In the genomic region with DNA sequence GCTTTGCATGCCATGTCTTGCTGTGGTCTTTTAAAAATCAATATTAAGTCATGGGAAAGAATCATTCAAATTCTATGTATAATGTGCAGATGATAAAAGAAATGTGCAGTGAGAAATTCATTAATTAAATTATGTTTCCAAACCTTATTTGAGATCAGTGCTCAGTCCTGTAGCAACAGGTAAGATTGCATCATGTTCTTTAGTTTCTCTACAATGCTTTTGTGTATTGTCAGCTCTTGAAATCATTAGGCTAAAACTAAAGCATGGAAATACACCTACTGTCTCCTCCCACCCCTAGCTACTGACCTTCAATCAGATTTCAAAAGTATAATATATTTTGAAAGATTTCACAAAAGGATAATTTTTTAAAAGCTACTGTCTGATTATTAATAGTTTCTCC, we compare ENCODE assay signal across 2 cellular contexts.
TF ChIP-seq lines count a peak whose summit lies in the region.

No MANE protein-coding gene starts in this region.

TF ChIP-seq in GM23338, 12 proteins besides CTCF, POLR2A, EP300 and RAD21 (continues in another document):
- TF ChIP-seq CREB1 (CRISPR knock-in tag; IDR thresholded peaks at IDR 0.05; ENCODE audit: low read depth), result no peak
- TF ChIP-seq POLR2AphosphoS5 (IDR thresholded peaks at IDR 0.05; ENCODE audit: low read depth), result no peak
- no peak for TF ChIP-seq ZNF114 (CRISPR knock-in tag; IDR thresholded peaks at IDR 0.05)
- TF ChIP-seq, protein P1, sequence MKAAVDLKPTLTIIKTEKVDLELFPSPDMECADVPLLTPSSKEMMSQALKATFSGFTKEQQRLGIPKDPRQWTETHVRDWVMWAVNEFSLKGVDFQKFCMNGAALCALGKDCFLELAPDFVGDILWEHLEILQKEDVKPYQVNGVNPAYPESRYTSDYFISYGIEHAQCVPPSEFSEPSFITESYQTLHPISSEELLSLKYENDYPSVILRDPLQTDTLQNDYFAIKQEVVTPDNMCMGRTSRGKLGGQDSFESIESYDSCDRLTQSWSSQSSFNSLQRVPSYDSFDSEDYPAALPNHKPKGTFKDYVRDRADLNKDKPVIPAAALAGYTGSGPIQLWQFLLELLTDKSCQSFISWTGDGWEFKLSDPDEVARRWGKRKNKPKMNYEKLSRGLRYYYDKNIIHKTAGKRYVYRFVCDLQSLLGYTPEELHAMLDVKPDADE (IDR thresholded peaks at IDR 0.05), result no peak
- no peak for TF ChIP-seq EZH2 (IDR thresholded peaks at IDR 0.05; ENCODE audit: low read depth, unreplicated experiment)
- TF ChIP-seq REST (IDR thresholded peaks at IDR 0.05; ENCODE audit: unreplicated experiment), result no peak
- TF ChIP-seq ZNF331 (CRISPR knock-in tag; IDR thresholded peaks at IDR 0.05; ENCODE audit: low read depth), result no peak
- no peak for TF ChIP-seq NANOG (IDR thresholded peaks at IDR 0.05; ENCODE audit: borderline replicate concordance)
- TF ChIP-seq STAT1 (IDR thresholded peaks at IDR 0.05; ENCODE audit: unreplicated experiment), result no peak
- TF ChIP-seq, protein P2, sequence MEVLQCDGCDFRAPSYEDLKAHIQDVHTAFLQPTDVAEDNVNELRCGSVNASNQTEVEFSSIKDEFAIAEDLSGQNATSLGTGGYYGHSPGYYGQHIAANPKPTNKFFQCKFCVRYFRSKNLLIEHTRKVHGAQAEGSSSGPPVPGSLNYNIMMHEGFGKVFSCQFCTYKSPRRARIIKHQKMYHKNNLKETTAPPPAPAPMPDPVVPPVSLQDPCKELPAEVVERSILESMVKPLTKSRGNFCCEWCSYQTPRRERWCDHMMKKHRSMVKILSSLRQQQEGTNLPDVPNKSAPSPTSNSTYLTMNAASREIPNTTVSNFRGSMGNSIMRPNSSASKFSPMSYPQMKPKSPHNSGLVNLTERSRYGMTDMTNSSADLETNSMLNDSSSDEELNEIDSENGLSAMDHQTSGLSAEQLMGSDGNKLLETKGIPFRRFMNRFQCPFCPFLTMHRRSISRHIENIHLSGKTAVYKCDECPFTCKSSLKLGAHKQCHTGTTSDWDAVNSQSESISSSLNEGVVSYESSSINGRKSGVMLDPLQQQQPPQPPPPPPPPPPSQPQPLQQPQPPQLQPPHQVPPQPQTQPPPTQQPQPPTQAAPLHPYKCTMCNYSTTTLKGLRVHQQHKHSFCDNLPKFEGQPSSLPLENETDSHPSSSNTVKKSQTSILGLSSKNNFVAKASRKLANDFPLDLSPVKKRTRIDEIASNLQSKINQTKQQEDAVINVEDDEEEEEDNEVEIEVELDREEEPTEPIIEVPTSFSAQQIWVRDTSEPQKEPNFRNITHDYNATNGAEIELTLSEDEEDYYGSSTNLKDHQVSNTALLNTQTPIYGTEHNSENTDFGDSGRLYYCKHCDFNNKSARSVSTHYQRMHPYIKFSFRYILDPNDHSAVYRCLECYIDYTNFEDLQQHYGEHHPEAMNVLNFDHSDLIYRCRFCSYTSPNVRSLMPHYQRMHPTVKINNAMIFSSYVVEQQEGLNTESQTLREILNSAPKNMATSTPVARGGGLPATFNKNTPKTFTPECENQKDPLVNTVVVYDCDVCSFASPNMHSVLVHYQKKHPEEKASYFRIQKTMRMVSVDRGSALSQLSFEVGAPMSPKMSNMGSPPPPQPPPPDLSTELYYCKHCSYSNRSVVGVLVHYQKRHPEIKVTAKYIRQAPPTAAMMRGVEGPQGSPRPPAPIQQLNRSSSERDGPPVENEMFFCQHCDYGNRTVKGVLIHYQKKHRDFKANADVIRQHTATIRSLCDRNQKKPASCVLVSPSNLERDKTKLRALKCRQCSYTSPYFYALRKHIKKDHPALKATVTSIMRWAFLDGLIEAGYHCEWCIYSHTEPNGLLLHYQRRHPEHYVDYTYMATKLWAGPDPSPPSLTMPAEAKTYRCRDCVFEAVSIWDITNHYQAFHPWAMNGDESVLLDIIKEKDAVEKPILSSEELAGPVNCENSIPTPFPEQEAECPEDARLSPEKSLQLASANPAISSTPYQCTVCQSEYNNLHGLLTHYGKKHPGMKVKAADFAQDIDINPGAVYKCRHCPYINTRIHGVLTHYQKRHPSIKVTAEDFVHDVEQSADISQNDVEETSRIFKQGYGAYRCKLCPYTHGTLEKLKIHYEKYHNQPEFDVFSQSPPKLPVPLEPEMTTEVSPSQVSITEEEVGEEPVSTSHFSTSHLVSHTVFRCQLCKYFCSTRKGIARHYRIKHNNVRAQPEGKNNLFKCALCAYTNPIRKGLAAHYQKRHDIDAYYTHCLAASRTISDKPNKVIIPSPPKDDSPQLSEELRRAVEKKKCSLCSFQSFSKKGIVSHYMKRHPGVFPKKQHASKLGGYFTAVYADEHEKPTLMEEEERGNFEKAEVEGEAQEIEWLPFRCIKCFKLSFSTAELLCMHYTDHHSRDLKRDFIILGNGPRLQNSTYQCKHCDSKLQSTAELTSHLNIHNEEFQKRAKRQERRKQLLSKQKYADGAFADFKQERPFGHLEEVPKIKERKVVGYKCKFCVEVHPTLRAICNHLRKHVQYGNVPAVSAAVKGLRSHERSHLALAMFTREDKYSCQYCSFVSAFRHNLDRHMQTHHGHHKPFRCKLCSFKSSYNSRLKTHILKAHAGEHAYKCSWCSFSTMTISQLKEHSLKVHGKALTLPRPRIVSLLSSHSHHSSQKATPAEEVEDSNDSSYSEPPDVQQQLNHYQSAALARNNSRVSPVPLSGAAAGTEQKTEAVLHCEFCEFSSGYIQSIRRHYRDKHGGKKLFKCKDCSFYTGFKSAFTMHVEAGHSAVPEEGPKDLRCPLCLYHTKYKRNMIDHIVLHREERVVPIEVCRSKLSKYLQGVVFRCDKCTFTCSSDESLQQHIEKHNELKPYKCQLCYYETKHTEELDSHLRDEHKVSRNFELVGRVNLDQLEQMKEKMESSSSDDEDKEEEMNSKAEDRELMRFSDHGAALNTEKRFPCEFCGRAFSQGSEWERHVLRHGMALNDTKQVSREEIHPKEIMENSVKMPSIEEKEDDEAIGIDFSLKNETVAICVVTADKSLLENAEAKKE (CRISPR knock-in tag; IDR thresholded peaks at IDR 0.05), result no peak

TF ChIP-seq in H1, 55 proteins besides CTCF, POLR2A, EP300 and RAD21:
- peak; percentile 57; the same call in 1 of the 2 replicates for TF ChIP-seq CEBPB (IDR thresholded peaks at IDR 0.05; ENCODE audit: low read depth, low read length)
- no peak for TF ChIP-seq TCF12 (IDR thresholded peaks at IDR 0.05; ENCODE audit: low read depth, low read length)
- no peak for TF ChIP-seq USF2 (IDR thresholded peaks at IDR 0.05; ENCODE audit: low read length)
- TF ChIP-seq ASH2L (IDR thresholded peaks at IDR 0.05; ENCODE audit: low read length), result no peak
- TF ChIP-seq BACH1 (IDR thresholded peaks at IDR 0.05; ENCODE audit: low read length), result no peak
TF ChIP-seq in H1: peak in this region for 1.
